In the genomic region with DNA sequence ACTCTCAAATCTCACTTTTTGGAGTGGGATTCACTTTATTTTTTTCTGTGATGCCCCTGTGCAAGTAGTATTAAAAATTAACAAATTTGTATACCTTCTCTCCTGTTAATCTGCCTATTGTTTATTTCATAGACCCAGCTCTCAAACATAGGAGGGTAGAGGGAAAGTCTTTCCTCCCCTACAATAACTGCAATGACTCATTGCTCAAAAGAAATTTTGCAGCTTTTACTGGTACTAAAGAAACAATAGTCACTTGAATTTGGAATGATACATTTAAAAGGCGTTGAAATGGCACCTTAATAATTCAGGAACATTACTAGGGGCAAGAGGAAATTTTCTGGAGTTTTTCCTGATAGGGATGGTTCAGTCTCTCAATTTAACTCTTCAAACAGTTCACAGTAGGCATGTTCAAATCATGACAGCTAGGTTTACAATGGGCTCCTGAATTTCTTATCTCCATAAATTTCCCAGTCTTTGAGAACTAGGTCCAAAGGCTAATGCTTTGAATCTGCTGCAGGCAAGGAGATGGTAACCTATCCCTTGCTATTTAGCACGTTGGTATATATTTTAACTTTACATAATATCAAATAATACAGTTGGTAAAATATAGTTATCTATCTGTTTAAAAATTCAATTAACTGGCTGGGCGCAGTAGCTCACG, we compare ENCODE assay signal across 13 cellular contexts.
"Had no signal": no experiment of that assay in that cellular context is flagged by ENCODE, and none has a peak within 500 bp of the region (broad histone marks: within the 10 kb centered on the region; RNA-seq: fewer than 3 reads in every experiment).

No MANE protein-coding gene starts in this region.

- H3K4me3 Mint-ChIP-seq: dendritic cell treated with granulocyte-macrophage colony-stimulating factor and Interleukin-4, amounts not matched to agents 40 ng/mL and 50 ng/mL, for 4 days; naive B cell; nephron had no signal

- H3K4me1 ChIP-seq: foreskin keratinocyte had no signal

- FAIRE-seq: colon had no signal

- H3K36me3 Mint-ChIP-seq: naive B cell had no signal

- DNase-seq: erythroblast; foreskin keratinocyte; left colon; left ventricle myocardium superior; mesendoderm; naive B cell; stimulated activated CD4-positive, alpha-beta T cell treated with anti-CD3 and anti-CD28 coated beads, Interleukin-2, amount 100 ng/mL, for 24 hours; stimulated activated CD4-positive, alpha-beta T cell treated with anti-CD3 and anti-CD28 coated beads, Interleukin-4, amount 100 ng/mL, for 4 hours; stimulated activated naive CD4-positive, alpha-beta T cell treated with Interleukin-2 at 50 U/mL for 16 hours had no signal

- ATAC-seq: foreskin keratinocyte, left colon, left ventricle myocardium superior, sciatic nerve had no signal

- H3K4me1 Mint-ChIP-seq: naive B cell, nephron had no signal

- H3K9me3 Mint-ChIP-seq: nephron had no signal

- H3K27me3 Mint-ChIP-seq: dendritic cell treated with granulocyte-macrophage colony-stimulating factor and Interleukin-4, amounts not matched to agents 40 ng/mL and 50 ng/mL, for 4 days had no signal

- H3K27ac Mint-ChIP-seq: dendritic cell treated with granulocyte-macrophage colony-stimulating factor and Interleukin-4, amounts not matched to agents 40 ng/mL and 50 ng/mL, for 4 days; nephron had no signal

- H3K27me3 ChIP-seq: foreskin keratinocyte had no signal

- H3K27ac ChIP-seq: foreskin keratinocyte had no signal
